23 cellular contexts compared by ENCODE assay signal in the genomic region with DNA sequence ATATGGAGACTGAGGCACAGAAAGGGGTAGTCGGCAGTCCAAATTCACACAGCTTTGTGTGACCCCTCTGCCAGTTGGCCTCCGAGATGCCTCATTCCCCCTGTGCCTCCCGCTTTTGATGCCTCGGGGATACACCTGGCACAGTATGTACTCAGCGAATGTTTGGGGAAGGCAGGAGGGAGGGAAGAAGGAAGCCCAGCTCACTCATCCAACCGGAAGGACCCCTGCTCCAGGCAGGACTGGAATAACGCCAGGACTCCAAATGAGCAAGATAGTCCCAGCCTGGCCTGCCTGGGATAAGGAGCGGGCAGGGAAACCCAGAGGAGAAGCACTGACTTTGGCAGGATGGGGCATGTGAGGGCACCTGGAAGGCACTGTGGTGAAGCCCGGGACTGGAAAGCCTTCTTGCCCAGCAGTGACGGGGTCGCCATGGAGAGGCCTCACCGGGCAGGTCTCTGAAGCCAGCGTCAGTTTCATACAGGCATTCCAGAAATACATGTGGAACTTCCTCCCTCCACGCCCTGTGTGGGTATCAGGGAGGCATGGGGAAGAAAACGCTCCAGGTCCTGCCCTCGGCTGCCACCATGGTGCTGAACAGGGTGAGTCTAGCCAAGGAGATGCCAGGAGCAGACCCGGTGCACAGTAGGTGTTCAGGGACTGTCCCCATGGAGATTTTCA. TPM values are rescaled to one million over a fixed set of nuclear protein-coding genes. Genes with fewer than 3 reads are reported as not detected.
DNase-seq lines count a peak whose midpoint lies in the region; ATAC-seq, FAIRE-seq and TF ChIP-seq lines count a peak whose summit lies in the region.
"Had no signal": no experiment of that assay in that cellular context is flagged by ENCODE, and none has a peak within 500 bp of the region (broad histone marks: within the 10 kb centered on the region; RNA-seq: fewer than 3 reads in every experiment).

No MANE protein-coding gene starts in this region.

- H3K4me1 ChIP-seq in breast epithelium (peaks cover 0 to 19% of the 10 kb centered on the region in 2 donors), keratinocyte (ENCODE audit: control insufficient read depth, extremely low read depth, insufficient read depth, low read length) (peaks cover 8% of the 10 kb centered on the region)
- H3K4me1 ChIP-seq: Peyer's patch had no signal

- H3K9ac ChIP-seq in keratinocyte (ENCODE audit: control insufficient read depth, extremely low read depth, insufficient read depth, low read length) = no peak overlapping the region
- H3K9ac ChIP-seq: KMS-11 had no signal

- CTCF ChIA-PET in MCF 10A (lab: Yijun Ruan, JAX) = no interaction called here

- H3K27ac ChIP-seq in breast epithelium (peak overlapping the region; percentile 75 to 77), keratinocyte (ENCODE audit: control insufficient read depth, insufficient read depth, low read length) (no peak overlapping the region)
- H3K27ac ChIP-seq: KMS-11, Peyer's patch, SK-N-MC had no signal

- no peaks in the 10 kb centered on the region for H3K9me1 ChIP-seq in keratinocyte (ENCODE audit: control insufficient read depth, extremely low read depth, insufficient read depth, low read length)

- no peak for TF ChIP-seq POLR2A in breast epithelium (IDR thresholded peaks at IDR 0.05)

- no peaks in the 10 kb centered on the region for H3K36me3 Mint-ChIP-seq in MCF 10A (ENCODE audit: insufficient read depth, unreplicated experiment)
- H3K36me3 Mint-ChIP-seq: CD8-positive, alpha-beta memory T cell had no signal

- ATAC-seq in HG02623 (IDR thresholded peaks at IDR 0.05; ENCODE audit: unreplicated experiment) = no peak
- ATAC-seq: Right ventricle myocardium inferior had no signal

- H3K27me3 ChIP-seq in breast epithelium = peaks cover 0 to 7% of the 10 kb centered on the region in 2 donors
- H3K27me3 ChIP-seq in keratinocyte (ENCODE audit: control insufficient read depth, extremely low read depth, insufficient read depth, low read length) = peaks cover 19% of the 10 kb centered on the region

- H3K4me1 Mint-ChIP-seq in MCF 10A (ENCODE audit: insufficient read depth, unreplicated experiment) = no peaks in the 10 kb centered on the region

- no peaks in the 10 kb centered on the region for H3K79me2 ChIP-seq in keratinocyte (ENCODE audit: control insufficient read depth, insufficient read depth, low read length)

- POLR2A ChIA-PET in MCF 10A (lab: Yijun Ruan, JAX) = interaction anchor here (0.6 kb wide), 1 partner anchor 13 kb away, joined by 3 read pairs; no protein-coding TSS in a partner anchor

- no peak overlapping the region for H3K4me3 Mint-ChIP-seq in MCF 10A (ENCODE audit: unreplicated experiment)
- H3K4me3 Mint-ChIP-seq: CD8-positive, alpha-beta memory T cell had no signal

- intact Hi-C loops in breast epithelium (cut with DNase I; ENCODE audit: low total_unique reads) = no loop called here
- intact Hi-C loops in MCF 10A (cut with micrococcal nuclease) = no loop called here

- no peak for FAIRE-seq in keratinocyte (lab: Jason Lieb, UNC)
- FAIRE-seq: GM12892, GM18507 had no signal

- no TSS peak for BruUV-seq in MCF 10A (replicated peaks; lab: Mats Ljungman, UMichigan)

- dilution Hi-C loops in keratinocyte (cut with MboI; ENCODE audit: extremely low pct_ligation_motif_present, low sequenced_read_pairs) = no loop called here

- TF ChIP-seq CTCF in breast epithelium (IDR thresholded peaks at IDR 0.05) (no peak), MCF 10A (IDR thresholded peaks at IDR 0.05; ENCODE audit: unreplicated experiment) (no peak), keratinocyte (optimal IDR thresholded peaks at IDR 0.05 in 1 of 3, IDR thresholded peaks at IDR 0.05 in 1 of 3, conservative IDR thresholded peaks at IDR 0.05 in 1 of 3; ENCODE audit: extremely low read depth in 1 of 3, insufficient read depth in 2 of 3, low read length in 3 of 3) (no peak)

- peak overlapping the region; percentile 54 for H3K4me2 ChIP-seq in keratinocyte (ENCODE audit: control insufficient read depth, extremely low read depth, insufficient read depth, low read depth, low read length)
- H3K4me2 ChIP-seq: KMS-11 had no signal

- H3K27me3 Mint-ChIP-seq in MCF 10A (ENCODE audit: insufficient read depth, unreplicated experiment) = no peaks in the 10 kb centered on the region

- H3K4me3 ChIP-seq in breast epithelium (no peak overlapping the region), keratinocyte (ENCODE audit: control insufficient read depth in 2 of 3, extremely low read depth in 1 of 3, insufficient read depth in 2 of 3, low read depth in 1 of 3, low read length in 3 of 3) (no peak overlapping the region)
- H3K4me3 ChIP-seq: Peyer's patch, SK-N-MC had no signal

- no peaks in the 10 kb centered on the region for H3K9me3 ChIP-seq in breast epithelium
- H3K9me3 ChIP-seq in keratinocyte (ENCODE audit: control insufficient read depth, low read depth, low read length) = no peaks in the 10 kb centered on the region
- H3K9me3 ChIP-seq: Peyer's patch had no signal

- DNase-seq in breast epithelium (ENCODE audit: low spot score in 2 of 2) = peak in 1 of 2 donors; percentile 64
- DNase-seq in MCF 10A (ENCODE audit: unreplicated experiment) = no peak
- DNase-seq in SW480 (ENCODE audit: low spot score) = peak; percentile 28
- no peak for DNase-seq in keratinocyte (ENCODE audit: low read depth, low spot score)
- no peak for DNase-seq in SHP77 (lab: John Stamatoyannopoulos, UW)
- DNase-seq in NCI-H2107 treated with DMSO at 0.1 percent for 48 hours (lab: John Stamatoyannopoulos, UW; ENCODE audit: unreplicated experiment) = no peak
- DNase-seq: ACHN; C1 segment of cervical spinal cord; CD8-positive, alpha-beta memory T cell; DMS79; GOT3; NCI-H1436 treated with DMSO at 0.1 percent for 48 hours; NCI-H2029; NCI-H524 treated with DMSO at 0.1 percent for 48 hours; NK-92 treated with Interleukin-12 subunit alpha and Interleukin-12 subunit beta, amount 100 ng/mL, for 24 hours; Peyer's patch; T-helper 1 cell had no signal

- H2AFZ ChIP-seq in keratinocyte (ENCODE audit: control insufficient read depth, low read length) = peak overlapping the region; percentile 6

- H3K36me3 ChIP-seq in breast epithelium = no peaks in the 10 kb centered on the region
- no peaks in the 10 kb centered on the region for H3K36me3 ChIP-seq in keratinocyte (ENCODE audit: control insufficient read depth in 2 of 2, extremely low read depth in 1 of 2, insufficient read depth in 2 of 2, low read length in 2 of 2)
- H3K36me3 ChIP-seq: Peyer's patch had no signal

- H3K9me3 Mint-ChIP-seq in MCF 10A (ENCODE audit: unreplicated experiment) = no peaks in the 10 kb centered on the region

- peaks cover 5% of the 10 kb centered on the region for H4K20me1 ChIP-seq in keratinocyte (ENCODE audit: control insufficient read depth, extremely low read depth, insufficient read depth, low read length)

- H3K27ac Mint-ChIP-seq in MCF 10A (ENCODE audit: low read depth, unreplicated experiment) = no peak overlapping the region

RNA-seq across cellular contexts. Expression of gene LMX1B, which starts 20.3 kb away (rescaled TPM):
- total RNA-seq in breast epithelium = 10 to 100 TPM in 1 of 3 donors, 1 to 10 TPM in 1, under 1 TPM in 1; 0.16 to 20.3 (median 9.2) TPM
- 3.4 and 3.9 TPM in 2 replicates for total RNA-seq in MCF 10A (2022)
- polyA plus RNA-seq in keratinocyte = 0.24 to 0.59 TPM (median 0.54 TPM) in 3 replicates
- polyA plus RNA-seq in keratinocyte (2011; ENCODE audit: low read depth) = 0.25 TPM
- polyA plus RNA-seq in keratinocyte (2011; cell fraction: cytosol; rRNA removed) = 0.43 and 0.75 TPM in 2 replicates
- 2.0 and 2.1 TPM in 2 replicates for polyA plus RNA-seq in keratinocyte (2011; cell fraction: nucleus; rRNA removed)
- polyA plus RNA-seq in keratinocyte (2012; ENCODE audit: low replicate concordance) = 0.47 and 1.6 TPM in 2 replicates
- 0.46 to 1.9 TPM (median 0.70 TPM) in 3 replicates for polyA minus RNA-seq in keratinocyte
- 0.96 TPM for polyA minus RNA-seq in keratinocyte (2011; cell fraction: cytosol; rRNA and poly(A)+ RNA removed)
- polyA minus RNA-seq in keratinocyte (2011; cell fraction: nucleus; rRNA and poly(A)+ RNA removed) = 0.53 and 0.85 TPM in 2 replicates
- total RNA-seq: CD8-positive, alpha-beta memory T cell; Peyer's patch had no signal
- polyA plus RNA-seq: CD8-positive, alpha-beta memory T cell had no signal
